In the genomic region with DNA sequence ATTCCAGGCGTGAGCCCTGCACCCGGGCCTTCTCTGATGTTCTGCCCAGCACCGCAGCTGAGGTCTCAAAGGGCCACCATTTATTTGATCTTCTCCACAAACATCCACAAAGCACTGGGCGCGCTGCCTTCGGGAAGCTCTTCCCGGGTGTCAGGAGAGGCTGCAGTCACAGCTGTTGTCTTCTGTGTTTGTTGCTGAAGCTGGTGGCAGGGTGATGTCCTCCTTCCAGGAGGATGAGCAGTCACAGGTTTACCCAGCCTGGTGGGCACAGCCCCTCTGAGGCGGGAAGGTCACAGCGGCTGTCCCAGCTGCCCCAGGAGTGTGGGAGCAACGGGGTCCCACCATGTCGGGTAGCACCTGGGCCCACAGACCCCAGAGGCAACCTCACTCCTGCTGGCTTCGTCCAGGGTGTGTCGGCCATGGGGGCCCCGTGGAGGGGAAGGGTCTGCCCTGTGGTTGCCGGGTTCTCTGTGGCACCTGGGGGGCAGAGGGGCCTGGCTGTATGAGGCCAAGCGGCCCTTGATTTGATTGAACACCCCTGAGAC, we compare ENCODE assay signal across 20 cellular contexts. TPM values are rescaled to one million over a fixed set of nuclear protein-coding genes. Genes with fewer than 3 reads are reported as not detected.
A peak's percentile ranks its signal among the peaks of the same experiment; 100 is the strongest.
DNase-seq lines count a peak whose midpoint lies in the region; ATAC-seq and TF ChIP-seq lines count a peak whose summit lies in the region.
"Had no signal": no experiment of that assay in that cellular context is flagged by ENCODE, and none has a peak within 500 bp of the region (broad histone marks: within the 10 kb centered on the region; RNA-seq: fewer than 3 reads in every experiment).

No MANE protein-coding gene starts in this region.

- no peak overlapping the region for H3K27ac ChIP-seq in GM23248
- peak overlapping the region; percentile 61 for H3K27ac ChIP-seq in Panc1 (ENCODE audit: low read length)
- peak overlapping the region; percentile 91 for H3K27ac ChIP-seq in hepatocyte
- H3K27ac ChIP-seq in stomach, result peak overlapping the region; percentile 32 to 87 (median 69)
- H3K27ac ChIP-seq in adrenal gland, result peak overlapping the region in 1 of 5 donors; percentile 72
- H3K27ac ChIP-seq: spleen had no signal

- H3K4me2 ChIP-seq in GM23248 (ENCODE audit: unreplicated experiment), result no peak overlapping the region
- no peak overlapping the region for H3K4me2 ChIP-seq in hepatocyte

- 52 to 58% methylated on average over 13 to 16 of the region's 16 CpGs for WGBS in GM23248 (ENCODE audit: low coverage in 1 of 2, low lambda C conversion rate in 2 of 2, missing lambda C conversion rate in 2 of 2), 2 experiments
- 84% methylated on average over 16 of the region's 16 CpGs for WGBS in hepatocyte (ENCODE audit: low lambda C conversion rate, missing lambda C conversion rate)
- 46 to 76% (median 61%) methylated on average over 7 to 16 of the region's 16 CpGs for WGBS in stomach, 5 donors
- WGBS in adrenal gland, 4 donors, result 82 to 86% (median 84%) methylated on average over 5 to 16 of the region's 16 CpGs

- H3K4me1 ChIP-seq in GM23248 (ENCODE audit: insufficient read depth) (peaks cover 43% of the 10 kb centered on the region), Panc1 (ENCODE audit: control insufficient read depth, insufficient read depth, low read length) (peaks cover 63% of the 10 kb centered on the region), hepatocyte (ENCODE audit: insufficient read depth) (peaks cover 37% of the 10 kb centered on the region), stomach (peaks cover 53 to 84% (median 73%) of the 10 kb centered on the region in 4 donors), adrenal gland (replicated peaks in 1 of 2) (peaks cover 3 to 12% of the 10 kb centered on the region in 2 donors)

- no peak overlapping the region for H3K9ac ChIP-seq in GM23248

- H4K20me1 ChIP-seq in GM23248 (ENCODE audit: insufficient read depth) (no peaks in the 10 kb centered on the region), hepatocyte (ENCODE audit: insufficient read depth, poor library complexity, severe bottlenecking) (no peaks in the 10 kb centered on the region)

- no peak for TF ChIP-seq CTCF in Panc1 (IDR thresholded peaks at IDR 0.05)
- no peak for TF ChIP-seq CTCF in hepatocyte (IDR thresholded peaks at IDR 0.05; ENCODE audit: poor library complexity)
- TF ChIP-seq CTCF in stomach (IDR thresholded peaks at IDR 0.05), result no peak
- TF ChIP-seq CTCF in adrenal gland (IDR thresholded peaks at IDR 0.05), result no peak

- POLR2A ChIA-PET in Panc1 (lab: Charles Lee), result no interaction called here

- no peaks in the 10 kb centered on the region for H3K9me2 ChIP-seq in GM23248 (ENCODE audit: insufficient read depth)
- H3K9me2 ChIP-seq in hepatocyte (replicated peaks; ENCODE audit: insufficient read depth), result no peaks in the 10 kb centered on the region

- TF ChIP-seq EP300 in stomach (IDR thresholded peaks at IDR 0.05), result no peak

- no peak for ATAC-seq in Panc1

- H3K9me3 ChIP-seq in GM23248 (ENCODE audit: low read depth) (no peaks in the 10 kb centered on the region), Panc1 (ENCODE audit: control insufficient read depth, insufficient read depth, low read depth, low read length) (no peaks in the 10 kb centered on the region), hepatocyte (ENCODE audit: low read depth) (no peaks in the 10 kb centered on the region), stomach (no peaks in the 10 kb centered on the region), adrenal gland (replicated peaks in 1 of 3) (no peaks in the 10 kb centered on the region)
- H3K9me3 ChIP-seq: spleen had no signal

- H3K36me3 ChIP-seq in GM23248 (ENCODE audit: low read depth) (no peaks in the 10 kb centered on the region), Panc1 (ENCODE audit: control insufficient read depth, insufficient read depth, low read length) (no peaks in the 10 kb centered on the region), hepatocyte (replicated peaks; ENCODE audit: insufficient read depth, low read depth) (no peaks in the 10 kb centered on the region), stomach (no peaks in the 10 kb centered on the region), adrenal gland (replicated peaks in 1 of 2) (no peaks in the 10 kb centered on the region)
- H3K36me3 ChIP-seq: spleen had no signal

- intact Hi-C loops in Panc1 (cut with micrococcal nuclease; ENCODE audit: unreplicated experiment), result no loop called here
- intact Hi-C loops in stomach (cut with DNase I; ENCODE audit: low total_unique reads), result no loop called here
- intact Hi-C loops in adrenal gland (cut with DNase I), result no loop called here

- H3K27me3 ChIP-seq in GM23248 (replicated peaks; ENCODE audit: insufficient read depth), result no peaks in the 10 kb centered on the region
- no peaks in the 10 kb centered on the region for H3K27me3 ChIP-seq in Panc1 (ENCODE audit: control insufficient read depth, insufficient read depth, low read length)
- no peaks in the 10 kb centered on the region for H3K27me3 ChIP-seq in hepatocyte
- H3K27me3 ChIP-seq in stomach, result peaks cover 0 to 21% (median 9%) of the 10 kb centered on the region in 3 donors
- no peaks in the 10 kb centered on the region for H3K27me3 ChIP-seq in adrenal gland

- H2AFZ ChIP-seq in GM23248 (0 out of 2 replicates have a peak overlapping the region, but pooled peaks have one; percentile 76), hepatocyte (no peak overlapping the region)

- in situ Hi-C loops in GM23248 (cut with MboI), result no loop called here
- in situ Hi-C loops in Panc1 (cut with HindIII; ENCODE audit: low pct_unique_long_range_greater_than_20kb, low sequenced_read_pairs), result no loop called here

- TF ChIP-seq POLR2A in stomach (IDR thresholded peaks at IDR 0.05), result no peak
- no peak for TF ChIP-seq POLR2A in adrenal gland (IDR thresholded peaks at IDR 0.05)

- peaks cover 6% of the 10 kb centered on the region; the same call in 1 of the 2 replicates for H3F3A ChIP-seq in GM23248 (ENCODE audit: insufficient read depth)

- no peaks in the 10 kb centered on the region for H3K79me2 ChIP-seq in GM23248 (ENCODE audit: insufficient read depth)
- no peaks in the 10 kb centered on the region for H3K79me2 ChIP-seq in hepatocyte

- DNase-seq in GM23248 (no peak), Panc1 (ENCODE audit: low read depth, low spot score) (no peak), hepatocyte (ENCODE audit: low spot score) (no peak), stomach (no peak), SHP77 (lab: John Stamatoyannopoulos, UW) (no peak), occipital lobe (lab: John Stamatoyannopoulos, UW) (no peak), adrenal gland (no peak)
- DNase-seq: activated CD4-positive, alpha-beta T cell treated with anti-CD3 and anti-CD28 coated beads, Interleukin-2, amount 50 U/mL, for 4 hours; activated CD8-positive, alpha-beta memory T cell treated with anti-CD3 and anti-CD28 coated beads, Interleukin-2, amount 50 U/mL, for 48 hours; activated effector memory CD4-positive, alpha-beta T cell treated with Interleukin-2 at 50 U/mL for 16 hours; CD4-positive, alpha-beta memory T cell; DMS153; erythroblast; GF-D8; GOT3; KBM-7; MV-4-11; NCI-H1694 treated with DMSO at 0.1 percent for 48 hours; spleen; stimulated activated CD4-positive, alpha-beta T cell treated with anti-CD3 and anti-CD28 coated beads, Interleukin-4, amount 100 ng/mL, for 4 hours had no signal

- CTCF ChIA-PET in Panc1 (lab: Charles Lee), result no interaction called here

- no peak overlapping the region for H3K4me3 ChIP-seq in GM23248
- no peak overlapping the region for H3K4me3 ChIP-seq in Panc1 (ENCODE audit: low read depth in 2 of 2, low read length in 2 of 2)
- H3K4me3 ChIP-seq in hepatocyte, result no peak overlapping the region
- no peak overlapping the region for H3K4me3 ChIP-seq in stomach
- H3K4me3 ChIP-seq in adrenal gland, result no peak overlapping the region
- H3K4me3 ChIP-seq: spleen had no signal

- BruUV-seq in Panc1 (replicated peaks; lab: Mats Ljungman, UMichigan), result no TSS peak

RNA-seq across cellular contexts. Expression of gene FGFRL1, which starts 27.6 kb away (rescaled TPM):
- 58.7 and 64.9 TPM in 2 replicates for total RNA-seq in GM23248 (2014; rRNA removed; shearing (Covaris generic))
- polyA plus RNA-seq in GM23248 (2016; fragmentation: Nextera tagmentation; extraction: Ambion mirVana), result 10.8 and 11.1 TPM in 2 replicates
- total RNA-seq in Panc1 (2021; ENCODE audit: unreplicated experiment), result 43.1 TPM
- polyA plus RNA-seq in Panc1 (2012; ENCODE audit: insufficient read length), result 57.6 TPM
- total RNA-seq in hepatocyte, result 23.1 and 28.1 TPM in 2 replicates
- polyA plus RNA-seq in hepatocyte, result 27.8 and 34.0 TPM in 2 replicates
- 10 to 100 TPM in 3 of 5 donors, 1 to 10 TPM in 2; 3.5 to 42.7 (median 19.6) TPM for total RNA-seq in stomach
- 10 to 100 TPM in 1 of 3 donors, 1 to 10 TPM in 2; 5.8 to 10.3 (median 9.2) TPM for polyA plus RNA-seq in stomach
- total RNA-seq in occipital lobe, result 2.3 TPM
- 100 to 1,000 TPM in 3 of 8 donors, 10 to 100 TPM in 5; 45.9 to 274 (median 85.1) TPM for total RNA-seq in adrenal gland
- polyA plus RNA-seq in adrenal gland, result 10 to 100 TPM; 24.4 to 75.5 (median 25.3) TPM

RNA-seq across cellular contexts. Expression of gene SLC26A1, which starts 45.8 kb away (rescaled TPM):
- 0.13 and 0.22 TPM in 2 replicates for total RNA-seq in GM23248 (2014; rRNA removed; shearing (Covaris generic))
- 1.6 and 1.8 TPM in 2 replicates for polyA plus RNA-seq in GM23248 (2016; fragmentation: Nextera tagmentation; extraction: Ambion mirVana)
- total RNA-seq in Panc1 (2021; ENCODE audit: unreplicated experiment), result 1.8 TPM
- polyA plus RNA-seq in Panc1 (2012; ENCODE audit: insufficient read length), result 3.2 TPM
- 11.9 and 12.6 TPM in 2 replicates for total RNA-seq in hepatocyte
- polyA plus RNA-seq in hepatocyte, result 9.0 and 9.1 TPM in 2 replicates
- 1 to 10 TPM in 2 of 5 donors, under 1 TPM in 1, not detected in 2; 0.18 to 5.8 (median 3.5) TPM for total RNA-seq in stomach
- polyA plus RNA-seq in stomach, result 1 to 10 TPM in 1 of 3 donors, under 1 TPM in 1, not detected in 1; 0.68 to 8.9 TPM
- total RNA-seq in occipital lobe, result 4.2 TPM
- 10 to 100 TPM in 1 of 8 donors, 1 to 10 TPM in 5, under 1 TPM in 2; 0.85 to 55.0 (median 3.1) TPM for total RNA-seq in adrenal gland
- 10 to 100 TPM in 1 of 3 donors, 1 to 10 TPM in 2; 2.5 to 11.6 (median 3.7) TPM for polyA plus RNA-seq in adrenal gland

RNA-seq across cellular contexts. Expression of gene IDUA, which starts 52.2 kb away (rescaled TPM):
- total RNA-seq in GM23248 (2014; rRNA removed; shearing (Covaris generic)), result 26.3 and 30.7 TPM in 2 replicates
- polyA plus RNA-seq in GM23248 (2016; fragmentation: Nextera tagmentation; extraction: Ambion mirVana) (26.4 and 28.8 TPM in 2 replicates), hepatocyte (82.6 and 103 TPM in 2 replicates), stomach (10 to 100 TPM; 10.8 to 21.9 (median 15.4) TPM), adrenal gland (100 to 1,000 TPM in 1 of 3 donors, 10 to 100 TPM in 1, 1 to 10 TPM in 1; 1.6 to 109 (median 90.6) TPM)
- total RNA-seq in Panc1 (2021; ENCODE audit: unreplicated experiment) (30.6 TPM), hepatocyte (13.1 and 15.5 TPM in 2 replicates), stomach (100 to 1,000 TPM in 1 of 5 donors, 10 to 100 TPM in 3, 1 to 10 TPM in 1; 8.8 to 278 (median 92.4) TPM), occipital lobe (6.9 TPM), adrenal gland (10 to 100 TPM; 16.7 to 78.4 (median 31.2) TPM)
- polyA plus RNA-seq in Panc1 (2012; ENCODE audit: insufficient read length), result 28.5 TPM
